ENCODE assay signal across 8 cellular contexts in genomic region chr10:79400567-79401004, GRCh38. TPM values are rescaled to one million over a fixed set of nuclear protein-coding genes. Genes with fewer than 3 reads are reported as not detected.
DNase-seq lines count a peak whose midpoint lies in the region; ATAC-seq, FAIRE-seq and TF ChIP-seq lines count a peak whose summit lies in the region.

No MANE protein-coding gene starts in this region.

- H3K36me3 ChIP-seq in heart left ventricle (peaks cover 0 to 7% (median 0%) of the 10 kb centered on the region in 9 donors), urinary bladder (ENCODE audit: insufficient read depth) (no peaks in the 10 kb centered on the region)

- H3K27me3 ChIP-seq in heart left ventricle (no peaks in the 10 kb centered on the region), dorsolateral prefrontal cortex (no peaks in the 10 kb centered on the region)

- peaks cover 9% of the 10 kb centered on the region for H3K36me3 Mint-ChIP-seq in nephron (ENCODE audit: low read depth)

- TF ChIP-seq CTCF in heart left ventricle (IDR thresholded peaks at IDR 0.05) = peak; percentile 46 to 74 (median 62)
- peak; percentile 17 to 81 (median 64) for TF ChIP-seq CTCF in dorsolateral prefrontal cortex (IDR thresholded peaks at IDR 0.05 in 54 of 56, conservative IDR thresholded peaks at IDR 0.05 in 2 of 56; ENCODE audit: low read depth in 1 of 56, partially characterized antibody in 56 of 56)
- peak; percentile 50 to 56 (median 52) for TF ChIP-seq CTCF in nephron (IDR thresholded peaks at IDR 0.05; ENCODE audit: unreplicated experiment in 3 of 3)
- TF ChIP-seq CTCF in omental fat pad (IDR thresholded peaks at IDR 0.05) = no peak

- no peaks in the 10 kb centered on the region for H3K9me3 ChIP-seq in heart left ventricle

- TF ChIP-seq POLR2A in heart left ventricle (IDR thresholded peaks at IDR 0.05) = no peak

- H3K27ac Mint-ChIP-seq in nephron = peak overlapping the region in 2 of 3 experiments; percentile 95 to 98

- no peaks in the 10 kb centered on the region for H3K27me3 Mint-ChIP-seq in nephron (ENCODE audit: low read depth)

- intact Hi-C loops in heart left ventricle (cut with DNase I) = loop anchor here in 4 of 10 donors (5.0 kb wide), 2 partner anchors 37 to 42 kb away; no protein-coding TSS in a partner anchor
- intact Hi-C loops in cardiac septum (cut with DNase I) = loop anchor here (1.0 kb wide), 1 partner anchor 45 kb away; the partner anchor contains the start of gene ZCCHC24
- intact Hi-C loops in dorsolateral prefrontal cortex (cut with DNase I) = loop anchor here in 1 of 2 donors (2.0 kb wide), 1 partner anchor 42 kb away; no protein-coding TSS in a partner anchor

- peak overlapping the region in 9 of 12 donors; percentile 14 to 98 (median 89) for H3K27ac ChIP-seq in heart left ventricle
- H3K27ac ChIP-seq in dorsolateral prefrontal cortex = peak overlapping the region in 6 of 59 donors; percentile 41 to 90 (median 68)
- peak overlapping the region; percentile 31 for H3K27ac ChIP-seq in urinary bladder (ENCODE audit: low read depth)

- H3K4me1 Mint-ChIP-seq in nephron = peaks cover 99% of the 10 kb centered on the region

- peak overlapping the region in 2 of 3 experiments; percentile 8 to 39 for H3K4me3 Mint-ChIP-seq in nephron

- ATAC-seq in heart left ventricle (no peak), omental fat pad (ENCODE audit: low FRiP score) (no peak)

- FAIRE-seq in HTR-8/SVneo (lab: Jason Lieb, UNC) = no peak

- no peaks in the 10 kb centered on the region for H3K9me3 Mint-ChIP-seq in nephron

- 36 to 44% (median 42%) methylated on average over 2 to 3 of the region's 3 CpGs for WGBS in heart left ventricle, 4 donors
- 40% methylated on average over 3 of the region's 3 CpGs for WGBS in urinary bladder

- DNase-seq in heart left ventricle (peak in 2 of 5 donors; percentile 52 to 77), cardiac septum (ENCODE audit: low spot score) (no peak), HTR-8/SVneo (ENCODE audit: insufficient read length, low spot score) (peak; percentile 50), dorsolateral prefrontal cortex (no peak), omental fat pad (ENCODE audit: low spot score) (no peak)
- DNase-seq in activated CD4-positive, alpha-beta T cell treated with anti-CD3 and anti-CD28 coated beads for 4 hours = peak; percentile 16 to 39

- H3K4me3 ChIP-seq in heart left ventricle = no peak overlapping the region
- H3K4me3 ChIP-seq in dorsolateral prefrontal cortex = peak overlapping the region in 2 of 59 donors; percentile 24 to 35
- H3K4me3 ChIP-seq in urinary bladder (ENCODE audit: low read depth, low read length) = no peak overlapping the region

- H3K4me1 ChIP-seq in heart left ventricle (peaks cover 0 to 97% (median 78%) of the 10 kb centered on the region in 12 donors), urinary bladder (ENCODE audit: insufficient read depth) (no peaks in the 10 kb centered on the region)

RNA-seq across cellular contexts. Expression of gene ZCCHC24, which starts 44.8 kb away (rescaled TPM):
- total RNA-seq in heart left ventricle (100 to 1,000 TPM in 1 of 9 donors, 10 to 100 TPM in 8; 44.8 to 122 (median 51.9) TPM), cardiac septum (56.6 TPM), dorsolateral prefrontal cortex (100 to 1,000 TPM in 56 of 120 experiments, 10 to 100 TPM in 64; 46.7 to 245 (median 97.2) TPM), urinary bladder (43.5 TPM), omental fat pad (10 to 100 TPM; 47.1 to 73.6 (median 55.5) TPM)
- polyA plus RNA-seq in heart left ventricle (10 to 100 TPM; 18.7 to 40.7 TPM), urinary bladder (98.2 TPM)

RNA-seq across cellular contexts. Expression of gene PPIF, which starts 53.3 kb away (rescaled TPM):
- total RNA-seq in heart left ventricle (100 to 1,000 TPM in 8 of 9 donors, 10 to 100 TPM in 1; 86.3 to 180 (median 128) TPM), cardiac septum (115 TPM), dorsolateral prefrontal cortex (10 to 100 TPM; 36.9 to 90.0 (median 52.6) TPM), urinary bladder (17.4 TPM), omental fat pad (100 to 1,000 TPM in 2 of 4 donors, 10 to 100 TPM in 2; 34.2 to 141 (median 94.5) TPM)
- polyA plus RNA-seq in heart left ventricle (100 to 1,000 TPM in 1 of 2 donors, 10 to 100 TPM in 1; 82.8 to 193 TPM), urinary bladder (39.4 TPM)

Comparison
In these comparisons a context has a peak if more than half of its experiments do, and no peak if none do; other contexts are left out.
1. DNase-seq: peak in HTR-8/SVneo (single experiment) and activated CD4-positive, alpha-beta T cell treated with anti-CD3 and anti-CD28 coated beads for 4 hours (2 of 2); none in cardiac septum (single experiment), dorsolateral prefrontal cortex (0 of 10) and omental fat pad (single experiment).
2. CTCF ChIP-seq: peak in heart left ventricle (12 of 12), dorsolateral prefrontal cortex (56 of 56) and nephron (3 of 3); none in omental fat pad (0 of 3).